1 cellular context compared by ENCODE assay signal in genomic region chr10:42754155-42755027, GRCh38.
TF ChIP-seq lines count a peak whose summit lies in the region.

No MANE protein-coding gene starts in this region.

TF ChIP-seq in WTC11, 78 proteins besides CTCF, POLR2A, EP300 and RAD21 (continued from another document):
- TF ChIP-seq AR (CRISPR knock-in tag; IDR thresholded peaks at IDR 0.05) (no peak), ATF1 (CRISPR knock-in tag; IDR thresholded peaks at IDR 0.05) (no peak), RELA (CRISPR knock-in tag; IDR thresholded peaks at IDR 0.05; ENCODE audit: borderline replicate concordance) (no peak), SMAD3 (CRISPR knock-in tag; IDR thresholded peaks at IDR 0.05; ENCODE audit: borderline replicate concordance) (no peak), FOXK1 (CRISPR knock-in tag; IDR thresholded peaks at IDR 0.05) (0 out of 2 replicates have a peak, but pooled peaks have one; percentile 10), MYBL2 (CRISPR knock-in tag; IDR thresholded peaks at IDR 0.05) (no peak), ESRRA (CRISPR knock-in tag; IDR thresholded peaks at IDR 0.05; ENCODE audit: borderline replicate concordance) (no peak), TCF7 (CRISPR knock-in tag; IDR thresholded peaks at IDR 0.05; ENCODE audit: low read depth) (no peak)
